Comparison of ENCODE assay signal across 17 cellular contexts in genomic region chr22:31520036-31520435, GRCh38. TPM values are rescaled to one million over a fixed set of nuclear protein-coding genes. Genes with fewer than 3 reads are reported as not detected.
DNase-seq lines count a peak whose midpoint lies in the region; ATAC-seq and TF ChIP-seq lines count a peak whose summit lies in the region.
"Had no signal": no experiment of that assay in that cellular context is flagged by ENCODE, and none has a peak within 500 bp of the region (broad histone marks: within the 10 kb centered on the region; RNA-seq: fewer than 3 reads in every experiment).

No MANE protein-coding gene starts in this region.

- H3K27me3 ChIP-seq in CD8-positive, alpha-beta T cell (ENCODE audit: insufficient read depth, low read length), result no peaks in the 10 kb centered on the region
- H3K27me3 ChIP-seq: BLaER1 had no signal

- peaks cover 2% of the 10 kb centered on the region for H3K9me3 Mint-ChIP-seq in activated CD4-positive, alpha-beta T cell treated with anti-CD3 and anti-CD28 coated beads for 36 hours (ENCODE audit: low read depth)
- H3K9me3 Mint-ChIP-seq in CD8-positive, alpha-beta T cell, result no peaks in the 10 kb centered on the region
- no peaks in the 10 kb centered on the region for H3K9me3 Mint-ChIP-seq in activated T-helper 17 cell treated with anti-CD3 and anti-CD28 coated beads, Interleukin-2, amount 50 U/mL, for 72 hours
- H3K9me3 Mint-ChIP-seq in naive thymus-derived CD8-positive, alpha-beta T cell, result no peaks in the 10 kb centered on the region

- peaks cover 56% of the 10 kb centered on the region for H3K4me1 Mint-ChIP-seq in activated CD4-positive, alpha-beta T cell treated with anti-CD3 and anti-CD28 coated beads for 36 hours
- peaks cover 59% of the 10 kb centered on the region for H3K4me1 Mint-ChIP-seq in CD8-positive, alpha-beta T cell (ENCODE audit: low read depth)
- peaks cover 26% of the 10 kb centered on the region for H3K4me1 Mint-ChIP-seq in activated T-helper 17 cell treated with anti-CD3 and anti-CD28 coated beads, Interleukin-2, amount 50 U/mL, for 72 hours
- H3K4me1 Mint-ChIP-seq in naive thymus-derived CD8-positive, alpha-beta T cell, result peaks cover 19 to 64% (median 45%) of the 10 kb centered on the region in 4 donors

- no peaks in the 10 kb centered on the region for H3K27me3 Mint-ChIP-seq in activated CD4-positive, alpha-beta T cell treated with anti-CD3 and anti-CD28 coated beads for 36 hours
- H3K27me3 Mint-ChIP-seq in CD8-positive, alpha-beta T cell (ENCODE audit: low read depth), result no peaks in the 10 kb centered on the region
- H3K27me3 Mint-ChIP-seq in activated T-helper 17 cell treated with anti-CD3 and anti-CD28 coated beads, Interleukin-2, amount 50 U/mL, for 72 hours, result no peaks in the 10 kb centered on the region
- H3K27me3 Mint-ChIP-seq in naive thymus-derived CD8-positive, alpha-beta T cell, result no peaks in the 10 kb centered on the region

- intact Hi-C loops in activated CD4-positive, alpha-beta T cell treated with anti-CD3 and anti-CD28 coated beads for 36 hours (cut with DNase I, micrococcal nuclease), result no loop called here
- intact Hi-C loops in CD8-positive, alpha-beta T cell (cut with DNase I, micrococcal nuclease), result no loop called here

- POLR2A ChIA-PET in activated CD4-positive, alpha-beta T cell treated with anti-CD3 and anti-CD28 coated beads for 36 hours (lab: Charles Lee), result no interaction called here
- POLR2A ChIA-PET in CD8-positive, alpha-beta T cell (lab: Charles Lee), result interaction anchor here (1.5 kb wide), 1 partner anchor 10 kb away, joined by 7 read pairs; no protein-coding TSS in a partner anchor
- POLR2A ChIA-PET in naive thymus-derived CD8-positive, alpha-beta T cell (lab: Charles Lee), result interaction anchor here (0.6 to 0.8 kb wide), 3 partner anchors 17 to 358 kb away, joined by 3 to 5 read pairs (median 3); no protein-coding TSS in a partner anchor

- peaks cover 57% of the 10 kb centered on the region for H3K36me3 Mint-ChIP-seq in activated CD4-positive, alpha-beta T cell treated with anti-CD3 and anti-CD28 coated beads for 36 hours (ENCODE audit: low read depth)
- peaks cover 64% of the 10 kb centered on the region for H3K36me3 Mint-ChIP-seq in CD8-positive, alpha-beta T cell
- peaks cover 81% of the 10 kb centered on the region for H3K36me3 Mint-ChIP-seq in activated T-helper 17 cell treated with anti-CD3 and anti-CD28 coated beads, Interleukin-2, amount 50 U/mL, for 72 hours (ENCODE audit: low read depth)
- H3K36me3 Mint-ChIP-seq in naive thymus-derived CD8-positive, alpha-beta T cell, result peaks cover 0 to 79% (median 17%) of the 10 kb centered on the region in 3 donors

- peaks cover 3% of the 10 kb centered on the region for H3K4me1 ChIP-seq in CD8-positive, alpha-beta T cell (ENCODE audit: insufficient read depth, low read length)

- no peak for TF ChIP-seq CTCF in CD8-positive, alpha-beta T cell (IDR thresholded peaks at IDR 0.05)

- no peak for DNase-seq in activated CD4-positive, alpha-beta T cell treated with anti-CD3 and anti-CD28 coated beads for 36 hours
- DNase-seq in activated CD4-positive, alpha-beta T cell treated with anti-CD3 and anti-CD28 coated beads, Interleukin-2, amount 50 U/mL, for 1 hour, result no peak
- no peak for DNase-seq in CD8-positive, alpha-beta T cell
- DNase-seq in naive thymus-derived CD8-positive, alpha-beta T cell, result no peak
- no peak for DNase-seq in kidney tubule cell (ENCODE audit: low spot score)
- DNase-seq: 8988T, EL, HCEC 1CT, NCI-H1092, NCI-H345 had no signal

- no peak overlapping the region for H3K4me3 Mint-ChIP-seq in activated CD4-positive, alpha-beta T cell treated with anti-CD3 and anti-CD28 coated beads for 36 hours
- H3K4me3 Mint-ChIP-seq in CD8-positive, alpha-beta T cell, result no peak overlapping the region
- no peak overlapping the region for H3K4me3 Mint-ChIP-seq in activated T-helper 17 cell treated with anti-CD3 and anti-CD28 coated beads, Interleukin-2, amount 50 U/mL, for 72 hours
- H3K4me3 Mint-ChIP-seq in naive thymus-derived CD8-positive, alpha-beta T cell, result no peak overlapping the region

- no peak overlapping the region for H3K27ac ChIP-seq in CD8-positive, alpha-beta T cell (ENCODE audit: low read depth, low read length)
- H3K27ac ChIP-seq: BLaER1, KMS-11 had no signal

- no peak overlapping the region for H3K4me3 ChIP-seq in CD8-positive, alpha-beta T cell (ENCODE audit: low read depth, low read length)
- H3K4me3 ChIP-seq: BLaER1 had no signal

- peak; percentile 40 for ATAC-seq in activated CD4-positive, alpha-beta T cell treated with anti-CD3 and anti-CD28 coated beads for 36 hours
- no peak for ATAC-seq in CD8-positive, alpha-beta T cell
- peak; percentile 54 for ATAC-seq in activated T-helper 17 cell treated with anti-CD3 and anti-CD28 coated beads, Interleukin-2, amount 50 U/mL, for 72 hours (replicated peaks)
- no peak for ATAC-seq in naive thymus-derived CD8-positive, alpha-beta T cell
- ATAC-seq in GM21526 (IDR thresholded peaks at IDR 0.05; ENCODE audit: low FRiP score, unreplicated experiment) (no peak), GM18502 (IDR thresholded peaks at IDR 0.05; ENCODE audit: poor library complexity, unreplicated experiment) (no peak)
- ATAC-seq: HepG2, Panc1 had no signal

- CTCF ChIA-PET in activated CD4-positive, alpha-beta T cell treated with anti-CD3 and anti-CD28 coated beads for 36 hours (lab: Charles Lee), result interaction anchor here (0.8 to 1.2 kb wide), 3 partner anchors 18 to 109 kb away, joined by 3 to 4 read pairs (median 3); no protein-coding TSS in a partner anchor
- CTCF ChIA-PET in CD8-positive, alpha-beta T cell (lab: Charles Lee), result interaction anchor here (0.6 kb wide), 1 partner anchor 28 kb away, joined by 3 read pairs; no protein-coding TSS in a partner anchor

- H3K9me3 ChIP-seq in CD8-positive, alpha-beta T cell (ENCODE audit: low read length), result no peaks in the 10 kb centered on the region
- H3K9me3 ChIP-seq: BLaER1 had no signal

- peak overlapping the region; percentile 58 for H3K27ac Mint-ChIP-seq in activated CD4-positive, alpha-beta T cell treated with anti-CD3 and anti-CD28 coated beads for 36 hours
- H3K27ac Mint-ChIP-seq in CD8-positive, alpha-beta T cell, result peak overlapping the region; percentile 77
- H3K27ac Mint-ChIP-seq in activated T-helper 17 cell treated with anti-CD3 and anti-CD28 coated beads, Interleukin-2, amount 50 U/mL, for 72 hours, result no peak overlapping the region
- H3K27ac Mint-ChIP-seq in naive thymus-derived CD8-positive, alpha-beta T cell, result peak overlapping the region in 6 of 10 donors; percentile 3 to 74 (median 63)

- H3K36me3 ChIP-seq in CD8-positive, alpha-beta T cell (ENCODE audit: insufficient read depth, low read length), result peaks cover 12% of the 10 kb centered on the region

RNA-seq across cellular contexts. Expression of gene SFI1, which starts 23.7 kb away (rescaled TPM):
- 100 to 1,000 TPM; 221 to 234 TPM for total RNA-seq in activated CD4-positive, alpha-beta T cell treated with anti-CD3 and anti-CD28 coated beads for 36 hours
- total RNA-seq in CD8-positive, alpha-beta T cell, result 100 to 1,000 TPM; 217 to 235 TPM
- 100 to 1,000 TPM; 125 to 349 TPM for total RNA-seq in activated T-helper 17 cell treated with anti-CD3 and anti-CD28 coated beads, Interleukin-2, amount 50 U/mL, for 72 hours
- total RNA-seq in naive thymus-derived CD8-positive, alpha-beta T cell, result 100 to 1,000 TPM; 368 to 371 TPM
- 10 to 100 TPM; 23.1 to 49.8 (median 36.5) TPM for polyA plus RNA-seq in naive thymus-derived CD8-positive, alpha-beta T cell

RNA-seq across cellular contexts. Expression of gene EIF4ENIF1, which starts 30.4 kb away (rescaled TPM):
- 10 to 100 TPM; 45.4 to 75.0 TPM for total RNA-seq in activated CD4-positive, alpha-beta T cell treated with anti-CD3 and anti-CD28 coated beads for 36 hours
- total RNA-seq in CD8-positive, alpha-beta T cell, result 10 to 100 TPM; 12.1 to 14.5 TPM
- total RNA-seq in activated T-helper 17 cell treated with anti-CD3 and anti-CD28 coated beads, Interleukin-2, amount 50 U/mL, for 72 hours, result 10 to 100 TPM; 31.5 to 41.0 TPM
- total RNA-seq in naive thymus-derived CD8-positive, alpha-beta T cell, result 10 to 100 TPM; 29.5 to 36.6 TPM
- 10 to 100 TPM in 1 of 3 donors, 1 to 10 TPM in 2; 6.2 to 13.4 (median 7.7) TPM for polyA plus RNA-seq in naive thymus-derived CD8-positive, alpha-beta T cell

Comparison
In these comparisons a context has a peak if more than half of its experiments do, and no peak if none do; other contexts are left out.
1. ATAC-seq: peak in activated CD4-positive, alpha-beta T cell treated with anti-CD3 and anti-CD28 coated beads for 36 hours (single experiment) and activated T-helper 17 cell treated with anti-CD3 and anti-CD28 coated beads, Interleukin-2, amount 50 U/mL, for 72 hours (single experiment); none in CD8-positive, alpha-beta T cell (single experiment), naive thymus-derived CD8-positive, alpha-beta T cell (0 of 2), GM21526 (single experiment) and GM18502 (single experiment).